ENCODE assay signal across 8 cellular contexts in genomic region chr6:41941280-41942044, GRCh38. TPM values are rescaled to one million over a fixed set of nuclear protein-coding genes. Genes with fewer than 3 reads are reported as not detected.
DNase-seq lines count a peak whose midpoint lies in the region; ATAC-seq and TF ChIP-seq lines count a peak whose summit lies in the region.

CCND3 (minus strand) TSS chr6:41941808; CDS start chr6:41941649, 159 bp downstream.

- H3K27ac ChIP-seq in cingulate gyrus (ENCODE audit: low read depth, low read length), result peak within 1 kb of the TSS; percentile 65
- peak within 1 kb of the TSS; percentile 82 to 94 for H3K27ac ChIP-seq in left lung

- no peaks in the 10 kb centered on the region for H3K9me3 Mint-ChIP-seq in activated CD4-positive, alpha-beta T cell treated with anti-CD3 and anti-CD28 coated beads for 36 hours (ENCODE audit: low read depth)

- H3K4me3 ChIP-seq in left lung, result peak within 1 kb of the TSS; percentile 88 to 99

- H3K36me3 ChIP-seq in left lung, result peaks cover 0 to 11% of the 10 kb centered on the region in 2 donors

- H3K27me3 ChIP-seq in left lung, result no peaks in the 10 kb centered on the region

- no peak for TF ChIP-seq CTCF in left lung (IDR thresholded peaks at IDR 0.05)

- intact Hi-C loops in activated CD4-positive, alpha-beta T cell treated with anti-CD3 and anti-CD28 coated beads for 36 hours (cut with DNase I, micrococcal nuclease), result loop anchor here (1.0 to 5.0 kb wide), 11 partner anchors 17 to 869 kb away; partner anchors contain the start of genes BYSL (in 1 of the 2), MED20 (in 1 of the 2), NFYA (in 1 of the 2) and OARD1 (in 1 of the 2)
- intact Hi-C loops in left lung (cut with DNase I), result no loop called here

- H3K27ac Mint-ChIP-seq in activated CD4-positive, alpha-beta T cell treated with anti-CD3 and anti-CD28 coated beads for 36 hours, result peak within 1 kb of the TSS; percentile 96

- ATAC-seq in GM19043 (IDR thresholded peaks at IDR 0.05; ENCODE audit: low read depth, unreplicated experiment) (peak; percentile 84), HG03354 (IDR thresholded peaks at IDR 0.05; ENCODE audit: poor library complexity, severe bottlenecking, unreplicated experiment) (peak; percentile 89), left lung (peak; percentile 91)
- peak; percentile 79 for ATAC-seq in activated CD4-positive, alpha-beta T cell treated with anti-CD3 and anti-CD28 coated beads for 36 hours

- no peaks in the 10 kb centered on the region for H3K9me3 ChIP-seq in left lung

- no peaks in the 10 kb centered on the region for H3K27me3 Mint-ChIP-seq in activated CD4-positive, alpha-beta T cell treated with anti-CD3 and anti-CD28 coated beads for 36 hours

- CTCF ChIA-PET in activated CD4-positive, alpha-beta T cell treated with anti-CD3 and anti-CD28 coated beads for 36 hours (lab: Charles Lee), result interaction anchor here (0.8 to 14.0 kb wide), 9 partner anchors 13 to 157 kb away, joined by 3 to 355 read pairs (median 5); partner anchors contain the start of genes BYSL, MED20 and TAF8

- peaks cover 42 to 68% of the 10 kb centered on the region in 2 donors for H3K4me1 ChIP-seq in left lung

- peak within 1 kb of the TSS; percentile 100 for H3K4me3 Mint-ChIP-seq in activated CD4-positive, alpha-beta T cell treated with anti-CD3 and anti-CD28 coated beads for 36 hours

- DNase-seq in Ammon's horn (ENCODE audit: low spot score), result peak; percentile 95
- peak; percentile 84 for DNase-seq in NCI-H510A (lab: John Stamatoyannopoulos, UW)
- peak; percentile 96 for DNase-seq in activated CD4-positive, alpha-beta T cell treated with anti-CD3 and anti-CD28 coated beads for 36 hours
- DNase-seq in left lung, result peak; percentile 95 to 99
- peak; percentile 74 for DNase-seq in stimulated activated CD4-positive, alpha-beta T cell treated with anti-CD3 and anti-CD28 coated beads, Interleukin-2, amount 100 ng/mL, for 4 hours (ENCODE audit: low read depth)

- H3K36me3 Mint-ChIP-seq in activated CD4-positive, alpha-beta T cell treated with anti-CD3 and anti-CD28 coated beads for 36 hours (ENCODE audit: low read depth), result peaks cover 49% of the 10 kb centered on the region

- H3K4me1 Mint-ChIP-seq in activated CD4-positive, alpha-beta T cell treated with anti-CD3 and anti-CD28 coated beads for 36 hours, result peaks cover 63% of the 10 kb centered on the region

- POLR2A ChIA-PET in activated CD4-positive, alpha-beta T cell treated with anti-CD3 and anti-CD28 coated beads for 36 hours (lab: Charles Lee), result interaction anchor here (1.0 to 1.4 kb wide), 5 partner anchors 20 to 104 kb away, joined by 3 to 6 read pairs (median 3); partner anchors contain the start of genes BYSL and MED20

RNA-seq across cellular contexts. Expression of gene CCND3, which starts in this region (rescaled TPM):
- 100 to 1,000 TPM; 625 to 806 TPM for total RNA-seq in activated CD4-positive, alpha-beta T cell treated with anti-CD3 and anti-CD28 coated beads for 36 hours
- 100 to 1,000 TPM; 148 to 153 TPM for total RNA-seq in left lung

Comparison
In these comparisons a context has a peak if more than half of its experiments do, and no peak if none do; other contexts are left out.
1. Peak in every context shown above with its lines: DNase-seq, ATAC-seq, H3K4me3 ChIP-seq and H3K27ac ChIP-seq.
2. RNA of gene CCND3 (total RNA-seq): 625 to 806 TPM in activated CD4-positive, alpha-beta T cell treated with anti-CD3 and anti-CD28 coated beads for 36 hours; 148 to 153 TPM in left lung; every median in the first group is over 4 times any median in the second.
3. intact Hi-C loops: an anchor here in activated CD4-positive, alpha-beta T cell treated with anti-CD3 and anti-CD28 coated beads for 36 hours (1.0 to 5.0 kb wide); none called in left lung.